28 cellular contexts compared by ENCODE assay signal in the genomic region with DNA sequence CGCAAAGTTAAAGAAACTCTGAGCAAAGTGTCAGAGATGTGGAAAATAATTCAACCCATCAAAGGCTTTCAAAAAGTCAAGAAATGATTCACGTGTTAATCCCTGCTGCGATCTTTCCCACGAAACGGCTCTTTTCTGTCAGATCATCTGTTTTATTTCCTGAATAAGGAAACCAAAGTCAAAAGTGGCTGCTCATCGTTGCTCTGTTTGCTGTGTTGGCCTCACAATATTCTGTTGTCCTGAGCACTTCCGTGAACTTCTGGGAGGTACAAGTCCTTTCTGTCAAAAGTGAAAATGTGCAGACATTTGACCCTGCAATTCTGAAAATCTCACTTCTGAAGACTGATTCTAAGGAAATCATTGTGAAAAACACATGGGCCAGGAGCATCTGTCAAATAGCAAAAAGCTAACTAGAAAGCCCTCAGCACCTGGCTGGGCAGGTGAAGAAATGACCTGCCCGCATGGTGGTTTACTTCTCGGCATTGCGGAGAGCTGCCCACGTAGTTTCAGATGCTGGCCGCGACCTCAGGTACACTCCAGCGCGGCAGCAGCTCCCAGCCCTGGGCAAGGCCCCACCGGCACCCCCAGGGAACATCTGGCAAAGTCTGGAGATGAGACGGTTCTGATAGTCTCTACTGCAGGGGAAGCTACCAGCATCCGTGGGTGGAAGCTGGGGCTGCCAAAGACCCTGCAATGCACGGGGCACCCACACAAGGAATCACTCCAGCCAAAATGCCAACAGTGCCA. TPM values are rescaled to one million over a fixed set of nuclear protein-coding genes. Genes with fewer than 3 reads are reported as not detected.
DNase-seq lines count a peak whose midpoint lies in the region; ATAC-seq lines count a peak whose summit lies in the region.
"Had no signal": no experiment of that assay in that cellular context is flagged by ENCODE, and none has a peak within 500 bp of the region (broad histone marks: within the 10 kb centered on the region; RNA-seq: fewer than 3 reads in every experiment).

No MANE protein-coding gene starts in this region.

- peak overlapping the region; percentile 50 for H3K4me2 ChIP-seq in BLaER1
- H3K4me2 ChIP-seq: KMS-11 had no signal

- CTCF ChIA-PET in activated CD4-positive, alpha-beta T cell treated with anti-CD3 and anti-CD28 coated beads for 36 hours (lab: Charles Lee) = no interaction called here
- CTCF ChIA-PET in activated CD4-positive, alpha-beta memory T cell treated with anti-CD3 and anti-CD28 coated beads, Interleukin-2, amount 10 ng/mL, durations not matched to agents 7 days and 5 days (lab: Charles Lee) = no interaction called here

- no peak overlapping the region for H3K27ac ChIP-seq in BLaER1
- H3K27ac ChIP-seq: 22Rv1, KMS-11, thoracic aorta had no signal

- peak; percentile 33 for DNase-seq in activated CD4-positive, alpha-beta T cell treated with anti-CD3 and anti-CD28 coated beads for 36 hours
- no peak for DNase-seq in activated CD4-positive, alpha-beta T cell treated with anti-CD3 and anti-CD28 coated beads for 4 hours
- no peak for DNase-seq in activated CD4-positive, alpha-beta memory T cell treated with anti-CD3 and anti-CD28 coated beads, Interleukin-2, amount 10 ng/mL, durations not matched to agents 7 days and 5 days
- DNase-seq in mesenteric fat pad (ENCODE audit: low spot score) = peak; percentile 60
- DNase-seq in KBM-7 = no peak
- DNase-seq in foreskin melanocyte = no peak
- no peak for DNase-seq in hepatic stellate cell (ENCODE audit: low spot score)
- DNase-seq: central memory CD4-positive, alpha-beta T cell; DMS 273 treated with DMSO at 0.1 percent for 48 hours; effector memory CD4-positive, alpha-beta T cell; GDM1; glutamatergic neuron; HCEC 1CT; immature natural killer cell; NCI-H1092; SIG-M5; small intestine; stimulated activated CD4-positive, alpha-beta T cell treated with anti-CD3 and anti-CD28 coated beads, Interleukin-4, amount 100 ng/mL, for 4 hours had no signal

- no peaks in the 10 kb centered on the region for H4K20me1 ChIP-seq in BLaER1

- peak; percentile 69 for ATAC-seq in activated CD4-positive, alpha-beta T cell treated with anti-CD3 and anti-CD28 coated beads for 36 hours
- ATAC-seq: GM12878; naive thymus-derived CD8-positive, alpha-beta T cell; WTC11 had no signal

- H3K9me3 Mint-ChIP-seq in activated CD4-positive, alpha-beta T cell treated with anti-CD3 and anti-CD28 coated beads for 36 hours (ENCODE audit: low read depth) = no peaks in the 10 kb centered on the region
- no peaks in the 10 kb centered on the region for H3K9me3 Mint-ChIP-seq in activated CD4-positive, alpha-beta memory T cell treated with anti-CD3 and anti-CD28 coated beads, Interleukin-2, amount 10 ng/mL, durations not matched to agents 7 days and 5 days
- H3K9me3 Mint-ChIP-seq: immature natural killer cell; memory B cell; naive thymus-derived CD8-positive, alpha-beta T cell; WTC11 had no signal

- no peaks in the 10 kb centered on the region for H3K27me3 ChIP-seq in BLaER1

- no peaks in the 10 kb centered on the region for H3K27me3 Mint-ChIP-seq in activated CD4-positive, alpha-beta T cell treated with anti-CD3 and anti-CD28 coated beads for 36 hours
- H3K27me3 Mint-ChIP-seq in activated CD4-positive, alpha-beta memory T cell treated with anti-CD3 and anti-CD28 coated beads, Interleukin-2, amount 10 ng/mL, durations not matched to agents 7 days and 5 days = peaks cover 3% of the 10 kb centered on the region

- H3K27ac Mint-ChIP-seq in activated CD4-positive, alpha-beta T cell treated with anti-CD3 and anti-CD28 coated beads for 36 hours = peak overlapping the region; percentile 78
- peak overlapping the region; percentile 73 for H3K27ac Mint-ChIP-seq in activated CD4-positive, alpha-beta memory T cell treated with anti-CD3 and anti-CD28 coated beads, Interleukin-2, amount 10 ng/mL, durations not matched to agents 7 days and 5 days
- H3K27ac Mint-ChIP-seq: B cell, immature natural killer cell, memory B cell, progenitor cell of endocrine pancreas, WTC11 had no signal

- H3K9ac ChIP-seq in BLaER1 = no peak overlapping the region
- H3K9ac ChIP-seq: KMS-11 had no signal

- H3K4me3 ChIP-seq in BLaER1 = no peak overlapping the region
- H3K4me3 ChIP-seq: GM12878, thoracic aorta had no signal

- H3K9me3 ChIP-seq in BLaER1 = no peaks in the 10 kb centered on the region
- H3K9me3 ChIP-seq: thoracic aorta had no signal

- H3K36me3 Mint-ChIP-seq in activated CD4-positive, alpha-beta T cell treated with anti-CD3 and anti-CD28 coated beads for 36 hours (ENCODE audit: low read depth) = no peaks in the 10 kb centered on the region
- H3K36me3 Mint-ChIP-seq in activated CD4-positive, alpha-beta memory T cell treated with anti-CD3 and anti-CD28 coated beads, Interleukin-2, amount 10 ng/mL, durations not matched to agents 7 days and 5 days (ENCODE audit: low read depth) = no peaks in the 10 kb centered on the region
- H3K36me3 Mint-ChIP-seq: immature natural killer cell; memory B cell; naive thymus-derived CD8-positive, alpha-beta T cell; WTC11 had no signal

- H3K4me1 Mint-ChIP-seq in activated CD4-positive, alpha-beta T cell treated with anti-CD3 and anti-CD28 coated beads for 36 hours = peaks cover 20% of the 10 kb centered on the region
- H3K4me1 Mint-ChIP-seq in activated CD4-positive, alpha-beta memory T cell treated with anti-CD3 and anti-CD28 coated beads, Interleukin-2, amount 10 ng/mL, durations not matched to agents 7 days and 5 days = peaks cover 25% of the 10 kb centered on the region
- H3K4me1 Mint-ChIP-seq: B cell, immature natural killer cell, WTC11 had no signal

- intact Hi-C loops in activated CD4-positive, alpha-beta T cell treated with anti-CD3 and anti-CD28 coated beads for 36 hours (cut with DNase I, micrococcal nuclease) = loop anchor here in 1 of 2 experiments (2.0 kb wide), 1 partner anchor 31 kb away; a partner anchor contains a TSS

- peak overlapping the region; percentile 2 for H3K4me3 Mint-ChIP-seq in activated CD4-positive, alpha-beta T cell treated with anti-CD3 and anti-CD28 coated beads for 36 hours
- peak overlapping the region; percentile 2 for H3K4me3 Mint-ChIP-seq in activated CD4-positive, alpha-beta memory T cell treated with anti-CD3 and anti-CD28 coated beads, Interleukin-2, amount 10 ng/mL, durations not matched to agents 7 days and 5 days
- H3K4me3 Mint-ChIP-seq: B cell; immature natural killer cell; memory B cell; naive thymus-derived CD8-positive, alpha-beta T cell; WTC11 had no signal

- in situ Hi-C loops in KBM-7 (cut with MboI; ENCODE audit: low pct_unique_long_range_greater_than_20kb, low sequenced_read_pairs) = no loop called here

- POLR2A ChIA-PET in activated CD4-positive, alpha-beta T cell treated with anti-CD3 and anti-CD28 coated beads for 36 hours (lab: Charles Lee) = no interaction called here
- POLR2A ChIA-PET in activated CD4-positive, alpha-beta memory T cell treated with anti-CD3 and anti-CD28 coated beads, Interleukin-2, amount 10 ng/mL, durations not matched to agents 7 days and 5 days (lab: Charles Lee) = no interaction called here

- H3K4me1 ChIP-seq in BLaER1 = peaks cover 45% of the 10 kb centered on the region

- H3K36me3 ChIP-seq in BLaER1 = no peaks in the 10 kb centered on the region
- H3K36me3 ChIP-seq: thoracic aorta had no signal

RNA-seq across cellular contexts. Expression of a gene that starts 31.9 kb away (rescaled TPM):
- total RNA-seq in activated CD4-positive, alpha-beta T cell treated with anti-CD3 and anti-CD28 coated beads for 36 hours = 1 to 10 TPM; 1.7 to 2.0 TPM
- 1 to 10 TPM; 5.8 to 7.9 TPM for total RNA-seq in activated CD4-positive, alpha-beta memory T cell treated with anti-CD3 and anti-CD28 coated beads, Interleukin-2, amount 10 ng/mL, durations not matched to agents 7 days and 5 days
- 82.5 TPM for total RNA-seq in mesenteric fat pad

Comparison
In these comparisons a context has a peak if more than half of its experiments do, and no peak if none do; other contexts are left out.
1. DNase-seq: peak in activated CD4-positive, alpha-beta T cell treated with anti-CD3 and anti-CD28 coated beads for 36 hours (single experiment) and mesenteric fat pad (single experiment); none in activated CD4-positive, alpha-beta T cell treated with anti-CD3 and anti-CD28 coated beads for 4 hours (0 of 2), activated CD4-positive, alpha-beta memory T cell treated with anti-CD3 and anti-CD28 coated beads, Interleukin-2, amount 10 ng/mL, durations not matched to agents 7 days and 5 days (single experiment), KBM-7 (single experiment), foreskin melanocyte (single experiment) and hepatic stellate cell (single experiment).